ENCODE assay signal across 27 cellular contexts in the genomic region with DNA sequence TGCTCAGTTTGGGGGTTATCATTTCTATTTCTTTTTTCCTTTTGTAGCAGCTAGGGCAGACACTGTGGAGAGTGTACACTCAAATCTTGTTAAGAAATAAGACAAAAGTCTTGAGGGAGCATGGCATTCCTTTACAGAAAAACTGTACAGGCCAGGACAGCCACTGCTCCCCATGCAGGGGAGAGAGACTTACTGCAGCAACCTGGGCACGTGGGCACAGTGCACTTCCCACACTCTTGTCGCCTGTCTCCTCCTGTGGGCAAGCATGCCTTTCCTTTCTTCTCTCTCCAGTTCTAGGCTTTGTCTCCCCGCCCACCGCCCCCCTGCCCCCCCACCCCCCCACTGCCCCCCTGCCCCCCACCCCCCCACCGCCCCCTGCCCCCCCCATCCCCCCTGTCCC. TPM values are rescaled to one million over a fixed set of nuclear protein-coding genes. Genes with fewer than 3 reads are reported as not detected.
DNase-seq lines count a peak whose midpoint lies in the region; ATAC-seq and TF ChIP-seq lines count a peak whose summit lies in the region.
"Had no signal": no experiment of that assay in that cellular context is flagged by ENCODE, and none has a peak within 500 bp of the region (broad histone marks: within the 10 kb centered on the region; RNA-seq: fewer than 3 reads in every experiment).

No MANE protein-coding gene starts in this region.

- ATAC-seq in Right ventricle myocardium superior (ENCODE audit: poor library complexity), result peak; percentile 36
- ATAC-seq in Right ventricle myocardium inferior, result no peak
- ATAC-seq: activated T-cell treated with anti-CD3 and anti-CD28 coated beads, Interleukin-2, amount 50 U/mL, for 72 hours; K562; T-cell had no signal

- TF ChIP-seq CTCF in choroid plexus epithelial cell (conservative IDR thresholded peaks at IDR 0.05; ENCODE audit: low read depth, low read length), result peak; percentile 19
- peak; percentile 27 for TF ChIP-seq CTCF in retinal pigment epithelial cell (conservative IDR thresholded peaks at IDR 0.05; ENCODE audit: low read depth, low read length)

- no peak overlapping the region for H3K4me3 ChIP-seq in choroid plexus epithelial cell (ENCODE audit: low read depth, low read length)
- H3K4me3 ChIP-seq in retinal pigment epithelial cell (ENCODE audit: low read length), result no peak overlapping the region
- H3K4me3 ChIP-seq: breast epithelium, K562, skin epidermis, vagina had no signal

- DNase-seq in Right ventricle myocardium superior, result no peak
- no peak for DNase-seq in Right ventricle myocardium inferior (ENCODE audit: missing footprints)
- DNase-seq in OCI-M1 (lab: John Stamatoyannopoulos, UW), result peak; percentile 21
- DNase-seq in choroid plexus epithelial cell (ENCODE audit: low read depth), result no peak
- no peak for DNase-seq in retinal pigment epithelial cell (ENCODE audit: low read depth)
- no peak for DNase-seq in NCI-H2081 (lab: John Stamatoyannopoulos, UW)
- DNase-seq in putamen (ENCODE audit: low spot score), result no peak
- DNase-seq in stimulated activated CD4-positive, alpha-beta T cell treated with anti-CD3 and anti-CD28 coated beads, Interleukin-2, amount 100 ng/mL, for 48 hours, result no peak
- DNase-seq: activated CD4-positive, CD25-positive, alpha-beta regulatory T cell; activated naive CD8-positive, alpha-beta T cell treated with anti-CD3 and anti-CD28 coated beads for 36 hours; activated T-cell treated with anti-CD3 and anti-CD28 coated beads, Interleukin-2, amount 50 U/mL, for 72 hours; CD4-positive, alpha-beta T cell; DND-41; GOT3; immature natural killer cell; mesenchymal stem cell; naive thymus-derived CD8-positive, alpha-beta T cell; NCI-H1105; NCI-H226; stimulated activated CD4-positive, alpha-beta T cell treated with anti-CD3 and anti-CD28 coated beads, Interleukin-4, amount 100 ng/mL, for 1 hour; T-cell had no signal

- intact Hi-C loops in Right ventricle myocardium superior (cut with DNase I), result no loop called here
- intact Hi-C loops in Right ventricle myocardium inferior (cut with DNase I), result no loop called here

RNA-seq across cellular contexts. Expression of gene PHC2, which starts 51.9 kb away (rescaled TPM):
- total RNA-seq in Right ventricle myocardium superior (105 TPM), Right ventricle myocardium inferior (102 TPM)

RNA-seq across cellular contexts. Expression of gene A3GALT2, which starts 58.1 kb away (rescaled TPM):
- not detected for total RNA-seq in Right ventricle myocardium superior
- not detected for total RNA-seq in Right ventricle myocardium inferior
- total RNA-seq: activated naive CD8-positive, alpha-beta T cell treated with anti-CD3 and anti-CD28 coated beads for 36 hours; activated T-cell treated with anti-CD3 and anti-CD28 coated beads, Interleukin-2, amount 50 U/mL, for 72 hours; breast epithelium; CD4-positive, alpha-beta T cell; fibroblast of lung; K562; naive thymus-derived CD8-positive, alpha-beta T cell; subcutaneous adipose tissue; vagina had no signal
